22 cellular contexts compared by ENCODE assay signal in genomic region chr3:157871838-157872497, GRCh38.
"Had no signal": no experiment of that assay in that cellular context is flagged by ENCODE, and none has a peak within 500 bp of the region (broad histone marks: within the 10 kb centered on the region; RNA-seq: fewer than 3 reads in every experiment).

No MANE protein-coding gene starts in this region.

- H3K36me3 ChIP-seq: esophagus squamous epithelium, left ventricle myocardium inferior, lower lobe of right lung, ovary, suprapubic skin, thyroid gland had no signal

- H3K27ac ChIP-seq: esophagus squamous epithelium, hepatocyte, left ventricle myocardium inferior, lower lobe of right lung, ovary, suprapubic skin, thyroid gland had no signal

- H3K4me2 ChIP-seq: hepatocyte had no signal

- ATAC-seq: lower lobe of right lung; natural killer cell; right cardiac atrium; stimulated activated effector memory CD8-positive, alpha-beta T cell treated with anti-CD3 and anti-CD28 coated beads, Interleukin-12 subunit alpha, Interleukin-12 subunit beta, amount 100 ng/mL, for 72 hours; stimulated activated naive CD8-positive, alpha-beta T cell treated with anti-CD3 and anti-CD28 coated beads, Interleukin-15, Interleukin-2, amounts not matched to agents 100 U/mL and 50 U/mL, for 24 hours had no signal

- H3K9me3 ChIP-seq: esophagus squamous epithelium, left ventricle myocardium inferior, lower lobe of right lung, ovary, suprapubic skin, thyroid gland had no signal

- H3K27me3 ChIP-seq: esophagus squamous epithelium, hepatocyte, ovary, suprapubic skin, thyroid gland had no signal

- H3K27me3 Mint-ChIP-seq: dendritic cell treated with granulocyte-macrophage colony-stimulating factor and Interleukin-4, amounts not matched to agents 40 ng/mL and 50 ng/mL, for 4 days; type B pancreatic cell had no signal

- H3K4me1 Mint-ChIP-seq: memory B cell; mesothelial cell of epicardium; natural killer cell; neural crest cell; stimulated activated effector memory CD8-positive, alpha-beta T cell treated with anti-CD3 and anti-CD28 coated beads, Interleukin-12 subunit alpha, Interleukin-12 subunit beta, amount 100 ng/mL, for 72 hours had no signal

- H3K36me3 Mint-ChIP-seq: memory B cell; mesothelial cell of epicardium; natural killer cell; stimulated activated effector memory CD8-positive, alpha-beta T cell treated with anti-CD3 and anti-CD28 coated beads, Interleukin-12 subunit alpha, Interleukin-12 subunit beta, amount 100 ng/mL, for 72 hours; type B pancreatic cell had no signal

- H3K27ac Mint-ChIP-seq: dendritic cell treated with granulocyte-macrophage colony-stimulating factor and Interleukin-4, amounts not matched to agents 40 ng/mL and 50 ng/mL, for 4 days; memory B cell; mesothelial cell of epicardium; natural killer cell; stimulated activated effector memory CD8-positive, alpha-beta T cell treated with anti-CD3 and anti-CD28 coated beads, Interleukin-12 subunit alpha, Interleukin-12 subunit beta, amount 100 ng/mL, for 72 hours; type B pancreatic cell had no signal

- H2AFZ ChIP-seq: hepatocyte had no signal

- H3K4me3 Mint-ChIP-seq: dendritic cell treated with granulocyte-macrophage colony-stimulating factor and Interleukin-4, amounts not matched to agents 40 ng/mL and 50 ng/mL, for 4 days; memory B cell; mesothelial cell of epicardium; natural killer cell; neural crest cell; stimulated activated effector memory CD8-positive, alpha-beta T cell treated with anti-CD3 and anti-CD28 coated beads, Interleukin-12 subunit alpha, Interleukin-12 subunit beta, amount 100 ng/mL, for 72 hours; type B pancreatic cell had no signal

- H3K9me3 Mint-ChIP-seq: dendritic cell treated with granulocyte-macrophage colony-stimulating factor and Interleukin-4, amounts not matched to agents 40 ng/mL and 50 ng/mL, for 4 days; memory B cell; mesothelial cell of epicardium; natural killer cell; neural crest cell; stimulated activated effector memory CD8-positive, alpha-beta T cell treated with anti-CD3 and anti-CD28 coated beads, Interleukin-12 subunit alpha, Interleukin-12 subunit beta, amount 100 ng/mL, for 72 hours; type B pancreatic cell had no signal

- DNase-seq: esophagus squamous epithelium; foreskin melanocyte; head of caudate nucleus; kidney; left cardiac atrium; left ventricle myocardium inferior; lower lobe of right lung; natural killer cell; ovary; right cardiac atrium; stimulated activated CD4-positive, alpha-beta T cell treated with anti-CD3 and anti-CD28 coated beads, Interleukin-4, amount 100 ng/mL, for 1 hour; stimulated activated CD8-positive, alpha-beta memory T cell treated with anti-CD3 and anti-CD28 coated beads, Interleukin-4, amount 100 ng/mL, for 48 hours; stimulated activated naive CD8-positive, alpha-beta T cell treated with anti-CD3 and anti-CD28 coated beads, Interleukin-15, Interleukin-2, amounts not matched to agents 100 U/mL and 50 U/mL, for 24 hours; thyroid gland had no signal

- H3K79me2 ChIP-seq: hepatocyte had no signal

- H3K4me3 ChIP-seq: esophagus squamous epithelium, hepatocyte, left ventricle myocardium inferior, lower lobe of right lung, ovary, suprapubic skin, thyroid gland had no signal

- H3K4me1 ChIP-seq: esophagus squamous epithelium, left ventricle myocardium inferior, lower lobe of right lung, thyroid gland had no signal
